ENCODE assay signal across 23 cellular contexts in genomic region chr4:23969635-23970034, GRCh38.
"Had no signal": no experiment of that assay in that cellular context is flagged by ENCODE, and none has a peak within 500 bp of the region (broad histone marks: within the 10 kb centered on the region; RNA-seq: fewer than 3 reads in every experiment).

No MANE protein-coding gene starts in this region.

- H3K4me3 Mint-ChIP-seq: activated naive CD4-positive, alpha-beta T cell treated with anti-CD3 and anti-CD28 coated beads for 36 hours; activated naive CD8-positive, alpha-beta T cell treated with anti-CD3 and anti-CD28 coated beads for 36 hours; naive thymus-derived CD8-positive, alpha-beta T cell; neural crest cell; T-helper 1 cell treated with Interleukin-12 subunit alpha and Interleukin-12 subunit beta and Interleukin-4 antibody, amounts not matched to agents 30 μg/mL and 1 μg/mL, for 36 hours had no signal

- H3K27ac Mint-ChIP-seq: activated naive CD4-positive, alpha-beta T cell treated with anti-CD3 and anti-CD28 coated beads for 36 hours; activated naive CD8-positive, alpha-beta T cell treated with anti-CD3 and anti-CD28 coated beads for 36 hours; naive thymus-derived CD8-positive, alpha-beta T cell; T-helper 1 cell treated with Interleukin-12 subunit alpha and Interleukin-12 subunit beta and Interleukin-4 antibody, amounts not matched to agents 30 μg/mL and 1 μg/mL, for 36 hours had no signal

- H3K4me1 Mint-ChIP-seq: activated naive CD8-positive, alpha-beta T cell treated with anti-CD3 and anti-CD28 coated beads for 36 hours; naive thymus-derived CD8-positive, alpha-beta T cell; neural crest cell had no signal

- H3K27ac ChIP-seq: adrenal gland, body of pancreas, colonic mucosa, tibial nerve, VCaP had no signal

- DNase-seq: activated CD4-positive, alpha-beta T cell treated with anti-CD3 and anti-CD28 coated beads for 48 hours; activated CD4-positive, alpha-beta T cell treated with anti-CD3 and anti-CD28 coated beads, Interleukin-2, amount 50 U/mL, for 48 hours; activated CD8-positive, alpha-beta memory T cell treated with anti-CD3 and anti-CD28 coated beads for 24 hours; activated effector memory CD4-positive, alpha-beta T cell treated with anti-CD3 and anti-CD28 coated beads, Interleukin-2, amount 50 U/mL, for 16 hours; activated naive CD4-positive, alpha-beta T cell treated with anti-CD3 and anti-CD28 coated beads for 36 hours; activated naive CD8-positive, alpha-beta T cell treated with anti-CD3 and anti-CD28 coated beads for 36 hours; adrenal gland; aorta; body of pancreas; colonic mucosa; effector CD8-positive, alpha-beta T cell; foreskin melanocyte; kidney glomerular epithelial cell; naive thymus-derived CD8-positive, alpha-beta T cell; occipital lobe; right cardiac atrium; stimulated activated CD4-positive, alpha-beta T cell treated with anti-CD3 and anti-CD28 coated beads, Interleukin-2, amount 100 ng/mL, for 48 hours; stimulated activated naive CD4-positive, alpha-beta T cell treated with Interleukin-2 at 50 U/mL for 16 hours; T-helper 9 cell had no signal

- H3K9me3 Mint-ChIP-seq: activated naive CD4-positive, alpha-beta T cell treated with anti-CD3 and anti-CD28 coated beads for 36 hours; activated naive CD8-positive, alpha-beta T cell treated with anti-CD3 and anti-CD28 coated beads for 36 hours; T-helper 1 cell treated with Interleukin-12 subunit alpha and Interleukin-12 subunit beta and Interleukin-4 antibody, amounts not matched to agents 30 μg/mL and 1 μg/mL, for 36 hours had no signal

- H3K27me3 Mint-ChIP-seq: activated naive CD8-positive, alpha-beta T cell treated with anti-CD3 and anti-CD28 coated beads for 36 hours had no signal

- H3K4me1 ChIP-seq: adrenal gland, body of pancreas, colonic mucosa, tibial nerve had no signal

- H3K27me3 ChIP-seq: adrenal gland, body of pancreas, colonic mucosa, tibial nerve had no signal

- ATAC-seq: body of pancreas; naive thymus-derived CD8-positive, alpha-beta T cell; right cardiac atrium had no signal

- H3K4me3 ChIP-seq: adrenal gland, body of pancreas, colonic mucosa, tibial nerve had no signal

- H3K36me3 ChIP-seq: adrenal gland, colonic mucosa, tibial nerve had no signal

- H3K9me3 ChIP-seq: adrenal gland, body of pancreas, colonic mucosa, tibial nerve had no signal

- H3K36me3 Mint-ChIP-seq: activated naive CD8-positive, alpha-beta T cell treated with anti-CD3 and anti-CD28 coated beads for 36 hours; naive thymus-derived CD8-positive, alpha-beta T cell had no signal
